23 cellular contexts compared by ENCODE assay signal in genomic region chr9:106969696-106970095, GRCh38.
DNase-seq lines count a peak whose midpoint lies in the region; ATAC-seq and TF ChIP-seq lines count a peak whose summit lies in the region.
"Had no signal": no experiment of that assay in that cellular context is flagged by ENCODE, and none has a peak within 500 bp of the region (broad histone marks: within the 10 kb centered on the region; RNA-seq: fewer than 3 reads in every experiment).

No MANE protein-coding gene starts in this region.

- H3K4me1 Mint-ChIP-seq in H9 (peaks cover 50 to 69% of the 10 kb centered on the region in 2 experiments), endodermal cell (peaks cover 26% of the 10 kb centered on the region), neural progenitor cell (peaks cover 25% of the 10 kb centered on the region)

- no peak overlapping the region for H2BK12ac ChIP-seq in H9 (ENCODE audit: insufficient read length, low read depth, low read length)

- H3K23me2 ChIP-seq in H9 (ENCODE audit: insufficient read length, low read depth, low read length, poor library complexity, severe bottlenecking) = no peaks in the 10 kb centered on the region

- H3K9ac ChIP-seq in H9 (ENCODE audit: extremely low read depth, insufficient read length, low read length) (no peak overlapping the region), endodermal cell (ENCODE audit: extremely low read depth, low read length, poor library complexity, severe bottlenecking) (no peak overlapping the region), neural progenitor cell (no peak overlapping the region)
- H3K9ac ChIP-seq: KMS-11 had no signal

- no peak overlapping the region for H2AK5ac ChIP-seq in H9 (ENCODE audit: insufficient read length, low read length)

- no peak for DNase-seq in H9
- DNase-seq in NCI-H345 (lab: John Stamatoyannopoulos, UW) = peak; percentile 92
- no peak for DNase-seq in endodermal cell
- peak; percentile 28 for DNase-seq in neural progenitor cell (ENCODE audit: low spot score)
- no peak for DNase-seq in NCI-H2029 (lab: John Stamatoyannopoulos, UW)
- no peak for DNase-seq in NCI-H82 (lab: John Stamatoyannopoulos, UW)
- DNase-seq: activated CD4-positive, alpha-beta T cell treated with anti-CD3 and anti-CD28 coated beads, Interleukin-2, amount 50 U/mL, for 4 hours; activated CD8-positive, alpha-beta memory T cell treated with anti-CD3 and anti-CD28 coated beads, Interleukin-2, amount 50 U/mL, for 48 hours; activated naive CD8-positive, alpha-beta T cell treated with anti-CD3 and anti-CD28 coated beads, Interleukin-2, amount 50 U/mL, for 24 hours; CD8-positive, alpha-beta memory T cell; erythroblast; left cardiac atrium; NCI-H2029 treated with DMSO at 0.1 percent for 48 hours; NCI-H526; PC-3; stimulated activated naive CD8-positive, alpha-beta T cell treated with anti-CD3 and anti-CD28 coated beads, Interleukin-15, Interleukin-2, amounts not matched to agents 100 U/mL and 50 U/mL, for 24 hours; upper lobe of left lung had no signal

- no peak overlapping the region for H2BK120ac ChIP-seq in H9 (ENCODE audit: low read depth, low read length, poor library complexity, severe bottlenecking)

- peaks cover 13% of the 10 kb centered on the region for H3F3A ChIP-seq in neural progenitor cell (ENCODE audit: low read depth)

- no peak overlapping the region for H3K4me3 ChIP-seq in endodermal cell (ENCODE audit: low read length)
- H3K4me3 ChIP-seq in neural progenitor cell = no peak overlapping the region
- H3K4me3 ChIP-seq: upper lobe of left lung had no signal

- peak overlapping the region; percentile 34 for H3K27ac ChIP-seq in H9 (ENCODE audit: insufficient read length, low read depth, low read length)
- H3K27ac ChIP-seq in endodermal cell (ENCODE audit: low read depth, low read length) = peak overlapping the region; percentile 94
- peak overlapping the region; percentile 3 for H3K27ac ChIP-seq in neural progenitor cell
- H3K27ac ChIP-seq: KMS-11, upper lobe of left lung, VCaP had no signal

- no peak overlapping the region for H3K56ac ChIP-seq in H9 (ENCODE audit: insufficient read length, low read depth, low read length)

- no peak overlapping the region for H3K4me2 ChIP-seq in H9 (ENCODE audit: insufficient read depth, insufficient read length, low read length)
- peak overlapping the region; percentile 0 for H3K4me2 ChIP-seq in neural progenitor cell
- H3K4me2 ChIP-seq: KMS-11 had no signal

- H4K5ac ChIP-seq in H9 (ENCODE audit: insufficient read length, low read depth, low read length) = no peak overlapping the region

- peaks cover 50% of the 10 kb centered on the region for H3K36me3 ChIP-seq in endodermal cell (ENCODE audit: control insufficient read depth, insufficient read depth, low read length)
- peaks cover 8% of the 10 kb centered on the region for H3K36me3 ChIP-seq in neural progenitor cell

- ATAC-seq in HG03432 (IDR thresholded peaks at IDR 0.05; ENCODE audit: unreplicated experiment) = no peak
- ATAC-seq: activated naive CD8-positive, alpha-beta T cell treated with anti-CD3 and anti-CD28 coated beads, Interleukin-2, amount 50 U/mL, for 24 hours; natural killer cell treated with Interleukin-12 subunit alpha and Interleukin-12 subunit beta and Interleukin-15 and Interleukin-18, amount 100 ng/mL, for 72 hours; PC-3; stimulated activated naive CD8-positive, alpha-beta T cell treated with anti-CD3 and anti-CD28 coated beads, Interleukin-15, Interleukin-2, amounts not matched to agents 100 U/mL and 50 U/mL, for 24 hours had no signal

- no peak overlapping the region for H3K4ac ChIP-seq in H9 (ENCODE audit: low read depth, low read length)

- no peak overlapping the region for H3K23ac ChIP-seq in H9 (ENCODE audit: insufficient read length, low read depth, low read length)

- H2BK5ac ChIP-seq in H9 (ENCODE audit: insufficient read length, low read length) = no peak overlapping the region

- H2BK20ac ChIP-seq in H9 (ENCODE audit: low read depth, low read length, poor library complexity, severe bottlenecking) = no peak overlapping the region

- H3K9me3 Mint-ChIP-seq in H9 (no peaks in the 10 kb centered on the region), endodermal cell (no peaks in the 10 kb centered on the region), neural progenitor cell (no peaks in the 10 kb centered on the region)
- H3K9me3 Mint-ChIP-seq: activated naive CD8-positive, alpha-beta T cell treated with anti-CD3 and anti-CD28 coated beads, Interleukin-2, amount 50 U/mL, for 24 hours; natural killer cell treated with Interleukin-12 subunit alpha and Interleukin-12 subunit beta and Interleukin-15 and Interleukin-18, amount 100 ng/mL, for 72 hours; T-helper 1 cell treated with Interleukin-12 subunit alpha and Interleukin-12 subunit beta and Interleukin-4 antibody, amounts not matched to agents 30 μg/mL and 1 μg/mL, for 36 hours had no signal

- H3K4me1 ChIP-seq in H9 (ENCODE audit: insufficient read depth, low read length) (peaks cover 2% of the 10 kb centered on the region; the same call in 1 of the 2 replicates), endodermal cell (ENCODE audit: control insufficient read depth, insufficient read depth, low read length) (peaks cover 3% of the 10 kb centered on the region), neural progenitor cell (peaks cover 40% of the 10 kb centered on the region)
- H3K4me1 ChIP-seq: upper lobe of left lung had no signal

- no peak overlapping the region for H4K8ac ChIP-seq in H9 (replicated peaks; ENCODE audit: insufficient read length, low read depth, low read length)

- TF ChIP-seq CTCF in H9 (conservative IDR thresholded peaks at IDR 0.05) (no peak), endodermal cell (conservative IDR thresholded peaks at IDR 0.05) (no peak), neural progenitor cell (IDR thresholded peaks at IDR 0.05) (no peak)

- no peak overlapping the region for H2AFZ ChIP-seq in H9 (ENCODE audit: low read length)
- no peak overlapping the region for H2AFZ ChIP-seq in neural progenitor cell (replicated peaks)

- H3K27ac Mint-ChIP-seq in H9 (peak overlapping the region; percentile 93 to 97 (median 96)), endodermal cell (peak overlapping the region; percentile 67), neural progenitor cell (peak overlapping the region; percentile 95)
- H3K27ac Mint-ChIP-seq: activated naive CD8-positive, alpha-beta T cell treated with anti-CD3 and anti-CD28 coated beads, Interleukin-2, amount 50 U/mL, for 24 hours; CD8-positive, alpha-beta memory T cell; natural killer cell treated with Interleukin-12 subunit alpha and Interleukin-12 subunit beta and Interleukin-15 and Interleukin-18, amount 100 ng/mL, for 72 hours; T-helper 1 cell treated with Interleukin-12 subunit alpha and Interleukin-12 subunit beta and Interleukin-4 antibody, amounts not matched to agents 30 μg/mL and 1 μg/mL, for 36 hours had no signal

- H3T11ph ChIP-seq in H9 (ENCODE audit: low read length) = peak overlapping the region; percentile 22

- H4K91ac ChIP-seq in H9 (ENCODE audit: insufficient read length, low read depth, low read length) = no peak overlapping the region

- no peak overlapping the region for H2BK15ac ChIP-seq in H9 (ENCODE audit: low read depth, low read length)

- H4K20me1 ChIP-seq in H9 (ENCODE audit: control insufficient read depth, insufficient read depth, insufficient read length) (no peaks in the 10 kb centered on the region), neural progenitor cell (ENCODE audit: low read depth) (peaks cover 51% of the 10 kb centered on the region)

- H3K79me2 ChIP-seq in H9 (ENCODE audit: insufficient read depth, low read length) (no peaks in the 10 kb centered on the region), neural progenitor cell (ENCODE audit: low read depth) (peaks cover 68% of the 10 kb centered on the region)

- H3K79me1 ChIP-seq in H9 (ENCODE audit: insufficient read depth, low read depth, low read length, poor library complexity, severe bottlenecking) = no peaks in the 10 kb centered on the region

- H3K36me3 Mint-ChIP-seq in H9 (ENCODE audit: insufficient read depth in 1 of 3, low read depth in 3 of 3) = peaks cover 42 to 61% (median 51%) of the 10 kb centered on the region in 3 experiments; a peak in 6 of 7 replicates
- H3K36me3 Mint-ChIP-seq in endodermal cell (ENCODE audit: low read depth) = peaks cover 36% of the 10 kb centered on the region
- H3K36me3 Mint-ChIP-seq in neural progenitor cell = peaks cover 61% of the 10 kb centered on the region
- H3K36me3 Mint-ChIP-seq: CD8-positive, alpha-beta memory T cell; natural killer cell treated with Interleukin-12 subunit alpha and Interleukin-12 subunit beta and Interleukin-15 and Interleukin-18, amount 100 ng/mL, for 72 hours had no signal

- H3K27me3 Mint-ChIP-seq in H9 (ENCODE audit: low read depth) (no peaks in the 10 kb centered on the region), endodermal cell (ENCODE audit: insufficient read depth) (no peaks in the 10 kb centered on the region), neural progenitor cell (ENCODE audit: insufficient read depth, low read depth) (no peaks in the 10 kb centered on the region)
- H3K27me3 Mint-ChIP-seq: activated naive CD8-positive, alpha-beta T cell treated with anti-CD3 and anti-CD28 coated beads, Interleukin-2, amount 50 U/mL, for 24 hours; CD8-positive, alpha-beta memory T cell; progenitor cell of endocrine pancreas had no signal

- H3K27me3 ChIP-seq in H9 (ENCODE audit: insufficient read depth, low read length) (no peaks in the 10 kb centered on the region), endodermal cell (ENCODE audit: control insufficient read depth, insufficient read depth, low read length, poor library complexity, severe bottlenecking) (no peaks in the 10 kb centered on the region), neural progenitor cell (no peaks in the 10 kb centered on the region)
- H3K27me3 ChIP-seq: upper lobe of left lung had no signal

- no peak overlapping the region for H3K18ac ChIP-seq in H9 (ENCODE audit: insufficient read length, low read depth, low read length)

- H3K4me3 Mint-ChIP-seq in H9 = no peak overlapping the region
- no peak overlapping the region for H3K4me3 Mint-ChIP-seq in endodermal cell
- H3K4me3 Mint-ChIP-seq in neural progenitor cell = no peak overlapping the region
- H3K4me3 Mint-ChIP-seq: activated naive CD8-positive, alpha-beta T cell treated with anti-CD3 and anti-CD28 coated beads, Interleukin-2, amount 50 U/mL, for 24 hours; CD8-positive, alpha-beta memory T cell; natural killer cell treated with Interleukin-12 subunit alpha and Interleukin-12 subunit beta and Interleukin-15 and Interleukin-18, amount 100 ng/mL, for 72 hours; T-helper 1 cell treated with Interleukin-12 subunit alpha and Interleukin-12 subunit beta and Interleukin-4 antibody, amounts not matched to agents 30 μg/mL and 1 μg/mL, for 36 hours had no signal

- no peaks in the 10 kb centered on the region for H3K9me3 ChIP-seq in H9 (ENCODE audit: control insufficient read depth, low read depth, low read length)
- H3K9me3 ChIP-seq in endodermal cell (ENCODE audit: control insufficient read depth, low read length) = no peaks in the 10 kb centered on the region
- no peaks in the 10 kb centered on the region for H3K9me3 ChIP-seq in neural progenitor cell (ENCODE audit: low read depth)
- H3K9me3 ChIP-seq: upper lobe of left lung had no signal

- no peak overlapping the region for H3K14ac ChIP-seq in H9 (ENCODE audit: insufficient read depth, low read length)

Comparison
In these comparisons a context has a peak if more than half of its experiments do, and no peak if none do; other contexts are left out.
1. DNase-seq: peak in NCI-H345 (single experiment) and neural progenitor cell (single experiment); none in H9 (single experiment), endodermal cell (single experiment), NCI-H2029 (single experiment) and NCI-H82 (single experiment).
2. H3K27ac ChIP-seq: peak in every context shown above with its lines; median percentile 94 in endodermal cell; 34 in H9; 3 in neural progenitor cell.
3. Peak in every context shown above with its lines, with median percentiles within 50 percentile points of each other: H3K27ac Mint-ChIP-seq.